ENCODE assay signal across 9 cellular contexts in genomic region chr6:74574794-74575193, GRCh38.
A peak's percentile ranks its signal among the peaks of the same experiment; 100 is the strongest.
DNase-seq lines count a peak whose midpoint lies in the region; FAIRE-seq and TF ChIP-seq lines count a peak whose summit lies in the region.
"Had no signal": no experiment of that assay in that cellular context is flagged by ENCODE, and none has a peak within 500 bp of the region (broad histone marks: within the 10 kb centered on the region; RNA-seq: fewer than 3 reads in every experiment).

No MANE protein-coding gene starts in this region.

- no peaks in the 10 kb centered on the region for H3K36me3 Mint-ChIP-seq in osteocyte (ENCODE audit: unreplicated experiment)
- H3K36me3 Mint-ChIP-seq in T-helper 2 cell treated with Interferon-gamma antibody and Interleukin-4, amounts not matched to agents 5 μg/mL and 100 μg/mL, for 36 hours (ENCODE audit: low read depth) = no peaks in the 10 kb centered on the region
- H3K36me3 Mint-ChIP-seq: activated naive CD8-positive, alpha-beta T cell treated with anti-CD3 and anti-CD28 coated beads, Interleukin-2, amount 10 ng/mL, durations not matched to agents 7 days and 5 days had no signal

- no peaks in the 10 kb centered on the region for H3K36me3 ChIP-seq in brain microvascular endothelial cell (replicated peaks)

- TF ChIP-seq CTCF in 22Rv1 (IDR thresholded peaks at IDR 0.05) = peak; percentile 74
- peak; percentile 44 for TF ChIP-seq CTCF in LNCaP clone FGC (IDR thresholded peaks at IDR 0.05; ENCODE audit: control insufficient read depth, extremely low read depth, insufficient read depth)
- peak; percentile 77 for TF ChIP-seq CTCF in brain microvascular endothelial cell (IDR thresholded peaks at IDR 0.05; ENCODE audit: low read depth, low read length, missing control alignments)
- peak; percentile 54 for TF ChIP-seq CTCF in osteocyte (IDR thresholded peaks at IDR 0.05)

- no peak overlapping the region for H3K4me3 ChIP-seq in LNCaP clone FGC (ENCODE audit: low read depth, low read length)
- no peak overlapping the region for H3K4me3 ChIP-seq in brain microvascular endothelial cell (ENCODE audit: low read depth, low read length)

- no peaks in the 10 kb centered on the region for H3K27me3 ChIP-seq in brain microvascular endothelial cell (replicated peaks)

- H3K27ac ChIP-seq in 22Rv1 (no peak overlapping the region), brain microvascular endothelial cell (no peak overlapping the region)

- H3K27me3 Mint-ChIP-seq in osteocyte (ENCODE audit: unreplicated experiment) = no peaks in the 10 kb centered on the region
- no peaks in the 10 kb centered on the region for H3K27me3 Mint-ChIP-seq in T-helper 2 cell treated with Interferon-gamma antibody and Interleukin-4, amounts not matched to agents 5 μg/mL and 100 μg/mL, for 36 hours (ENCODE audit: low read depth)
- H3K27me3 Mint-ChIP-seq: activated naive CD8-positive, alpha-beta T cell treated with anti-CD3 and anti-CD28 coated beads, Interleukin-2, amount 10 ng/mL, durations not matched to agents 7 days and 5 days had no signal

- no peak overlapping the region for H3K4me3 Mint-ChIP-seq in osteocyte (ENCODE audit: unreplicated experiment)
- no peak overlapping the region for H3K4me3 Mint-ChIP-seq in T-helper 2 cell treated with Interferon-gamma antibody and Interleukin-4, amounts not matched to agents 5 μg/mL and 100 μg/mL, for 36 hours
- H3K4me3 Mint-ChIP-seq: activated naive CD8-positive, alpha-beta T cell treated with anti-CD3 and anti-CD28 coated beads, Interleukin-2, amount 10 ng/mL, durations not matched to agents 7 days and 5 days had no signal

- no peaks in the 10 kb centered on the region for H3K9me3 Mint-ChIP-seq in osteocyte (ENCODE audit: unreplicated experiment)
- H3K9me3 Mint-ChIP-seq in T-helper 2 cell treated with Interferon-gamma antibody and Interleukin-4, amounts not matched to agents 5 μg/mL and 100 μg/mL, for 36 hours = no peaks in the 10 kb centered on the region
- H3K9me3 Mint-ChIP-seq: activated naive CD8-positive, alpha-beta T cell treated with anti-CD3 and anti-CD28 coated beads, Interleukin-2, amount 10 ng/mL, durations not matched to agents 7 days and 5 days had no signal

- no peak overlapping the region for H3K27ac Mint-ChIP-seq in osteocyte (ENCODE audit: unreplicated experiment)
- H3K27ac Mint-ChIP-seq in T-helper 2 cell treated with Interferon-gamma antibody and Interleukin-4, amounts not matched to agents 5 μg/mL and 100 μg/mL, for 36 hours = no peak overlapping the region
- H3K27ac Mint-ChIP-seq: activated naive CD8-positive, alpha-beta T cell treated with anti-CD3 and anti-CD28 coated beads, Interleukin-2, amount 10 ng/mL, durations not matched to agents 7 days and 5 days had no signal

- DNase-seq in GM18507 (ENCODE audit: extremely low spot score, insufficient read length, low read depth) = no peak
- DNase-seq in LNCaP clone FGC (ENCODE audit: low read depth) = no peak
- DNase-seq in brain microvascular endothelial cell = peak; percentile 36
- no peak for DNase-seq in osteocyte (ENCODE audit: extremely low spot score, unreplicated experiment)
- no peak for DNase-seq in stimulated activated CD4-positive, alpha-beta T cell treated with anti-CD3 and anti-CD28 coated beads, Interleukin-12 subunit alpha, Interleukin-12 subunit beta, amount 100 ng/mL, for 4 hours
- DNase-seq in NCI-H2227 (lab: John Stamatoyannopoulos, UW; ENCODE audit: unreplicated experiment) = no peak
- DNase-seq in T-helper 2 cell treated with Interferon-gamma antibody and Interleukin-4, amounts not matched to agents 5 μg/mL and 100 μg/mL, for 36 hours (ENCODE audit: low spot score) = no peak
- DNase-seq: activated naive CD8-positive, alpha-beta T cell treated with anti-CD3 and anti-CD28 coated beads, Interleukin-2, amount 10 ng/mL, durations not matched to agents 7 days and 5 days had no signal

- in situ Hi-C loops in brain microvascular endothelial cell (cut with HindIII; ENCODE audit: low pct_ligation_motif_present, low sequenced_read_pairs) = no loop called here

- peak; percentile 63 for FAIRE-seq in GM18507 (lab: Jason Lieb, UNC)

- peaks cover 33% of the 10 kb centered on the region for H3K4me1 Mint-ChIP-seq in osteocyte (ENCODE audit: unreplicated experiment)
- no peaks in the 10 kb centered on the region for H3K4me1 Mint-ChIP-seq in T-helper 2 cell treated with Interferon-gamma antibody and Interleukin-4, amounts not matched to agents 5 μg/mL and 100 μg/mL, for 36 hours (ENCODE audit: low read depth)
- H3K4me1 Mint-ChIP-seq: activated naive CD8-positive, alpha-beta T cell treated with anti-CD3 and anti-CD28 coated beads, Interleukin-2, amount 10 ng/mL, durations not matched to agents 7 days and 5 days had no signal
